Comparison of ENCODE assay signal across 1 cellular context in genomic region chr20:33276303-33277113, GRCh38.
TF ChIP-seq lines count a peak whose summit lies in the region.

No MANE protein-coding gene starts in this region.

TF ChIP-seq in HepG2, 621 proteins besides CTCF, POLR2A, EP300 and RAD21 (continued from another document and continues in another):
- TF ChIP-seq POGK (CRISPR knock-in tag; conservative IDR thresholded peaks at IDR 0.05) (no peak), RCOR2 (CRISPR knock-in tag; IDR thresholded peaks at IDR 0.05) (peak; percentile 97), AHR (CRISPR knock-in tag; IDR thresholded peaks at IDR 0.05) (no peak), ZNF580 (CRISPR knock-in tag; IDR thresholded peaks at IDR 0.05; ENCODE audit: borderline replicate concordance, low read depth) (peak; percentile 54; the same call in 1 of the 2 replicates), DBP (CRISPR knock-in tag; IDR thresholded peaks at IDR 0.05; ENCODE audit: not compliant biosample characterization) (no peak), ZNF660 (CRISPR knock-in tag; IDR thresholded peaks at IDR 0.05; ENCODE audit: borderline replicate concordance, low read depth) (no peak), CBX5 (CRISPR knock-in tag; IDR thresholded peaks at IDR 0.05; ENCODE audit: borderline replicate concordance) (peak; percentile 17; the same call in 1 of the 2 replicates), ZNF121 (CRISPR knock-in tag; IDR thresholded peaks at IDR 0.05) (peak; percentile 38; the same call in 1 of the 2 replicates), ZXDC (CRISPR knock-in tag; IDR thresholded peaks at IDR 0.05) (no peak), RFX1 (IDR thresholded peaks at IDR 0.05) (no peak), ZFX (CRISPR knock-in tag; IDR thresholded peaks at IDR 0.05; ENCODE audit: low read depth) (peak; percentile 66), ZNF772 (CRISPR knock-in tag; IDR thresholded peaks at IDR 0.05) (0 out of 2 replicates have a peak, but pooled peaks have one; percentile 51), CBX1 (IDR thresholded peaks at IDR 0.05; ENCODE audit: low read depth) (peak; percentile 76), ADNP (CRISPR knock-in tag; IDR thresholded peaks at IDR 0.05) (peak; percentile 69; the same call in 1 of the 2 replicates), PHF8 (CRISPR knock-in tag; IDR thresholded peaks at IDR 0.05) (no peak), ARID5B (CRISPR knock-in tag; IDR thresholded peaks at IDR 0.05) (peak; percentile 58; the same call in 1 of the 2 replicates), NR1H2 (CRISPR knock-in tag; IDR thresholded peaks at IDR 0.05; ENCODE audit: borderline replicate concordance, low read depth) (no peak), RARA (CRISPR knock-in tag; IDR thresholded peaks at IDR 0.05) (peak; percentile 73), ISX (CRISPR knock-in tag; conservative IDR thresholded peaks at IDR 0.05) (no peak), ZBTB7A (CRISPR knock-in tag; IDR thresholded peaks at IDR 0.05) (peak; percentile 25; the same call in 1 of the 2 replicates), ZNF274 (CRISPR knock-in tag; IDR thresholded peaks at IDR 0.05) (0 out of 2 replicates have a peak, but pooled peaks have one; percentile 28), ZNF724P (CRISPR knock-in tag; IDR thresholded peaks at IDR 0.05; ENCODE audit: borderline replicate concordance) (0 out of 2 replicates have a peak, but pooled peaks have one; percentile 12), ELK4 (CRISPR knock-in tag; IDR thresholded peaks at IDR 0.05; ENCODE audit: borderline replicate concordance) (no peak), ZNF576 (CRISPR knock-in tag; IDR thresholded peaks at IDR 0.05) (no peak), FOXO1 (CRISPR knock-in tag; IDR thresholded peaks at IDR 0.05) (peak; percentile 44; the same call in 1 of the 2 replicates), GABPB1 (CRISPR knock-in tag; IDR thresholded peaks at IDR 0.05) (peak; percentile 40; the same call in 1 of the 2 replicates), JUND (CRISPR knock-in tag; IDR thresholded peaks at IDR 0.05) (no peak)
- TF ChIP-seq, protein P1, sequence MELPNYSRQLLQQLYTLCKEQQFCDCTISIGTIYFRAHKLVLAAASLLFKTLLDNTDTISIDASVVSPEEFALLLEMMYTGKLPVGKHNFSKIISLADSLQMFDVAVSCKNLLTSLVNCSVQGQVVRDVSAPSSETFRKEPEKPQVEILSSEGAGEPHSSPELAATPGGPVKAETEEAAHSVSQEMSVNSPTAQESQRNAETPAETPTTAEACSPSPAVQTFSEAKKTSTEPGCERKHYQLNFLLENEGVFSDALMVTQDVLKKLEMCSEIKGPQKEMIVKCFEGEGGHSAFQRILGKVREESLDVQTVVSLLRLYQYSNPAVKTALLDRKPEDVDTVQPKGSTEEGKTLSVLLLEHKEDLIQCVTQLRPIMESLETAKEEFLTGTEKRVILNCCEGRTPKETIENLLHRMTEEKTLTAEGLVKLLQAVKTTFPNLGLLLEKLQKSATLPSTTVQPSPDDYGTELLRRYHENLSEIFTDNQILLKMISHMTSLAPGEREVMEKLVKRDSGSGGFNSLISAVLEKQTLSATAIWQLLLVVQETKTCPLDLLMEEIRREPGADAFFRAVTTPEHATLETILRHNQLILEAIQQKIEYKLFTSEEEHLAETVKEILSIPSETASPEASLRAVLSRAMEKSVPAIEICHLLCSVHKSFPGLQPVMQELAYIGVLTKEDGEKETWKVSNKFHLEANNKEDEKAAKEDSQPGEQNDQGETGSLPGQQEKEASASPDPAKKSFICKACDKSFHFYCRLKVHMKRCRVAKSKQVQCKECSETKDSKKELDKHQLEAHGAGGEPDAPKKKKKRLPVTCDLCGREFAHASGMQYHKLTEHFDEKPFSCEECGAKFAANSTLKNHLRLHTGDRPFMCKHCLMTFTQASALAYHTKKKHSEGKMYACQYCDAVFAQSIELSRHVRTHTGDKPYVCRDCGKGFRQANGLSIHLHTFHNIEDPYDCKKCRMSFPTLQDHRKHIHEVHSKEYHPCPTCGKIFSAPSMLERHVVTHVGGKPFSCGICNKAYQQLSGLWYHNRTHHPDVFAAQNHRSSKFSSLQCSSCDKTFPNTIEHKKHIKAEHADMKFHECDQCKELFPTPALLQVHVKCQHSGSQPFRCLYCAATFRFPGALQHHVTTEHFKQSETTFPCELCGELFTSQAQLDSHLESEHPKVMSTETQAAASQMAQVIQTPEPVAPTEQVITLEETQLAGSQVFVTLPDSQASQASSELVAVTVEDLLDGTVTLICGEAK (IDR thresholded peaks at IDR 0.05) = no peak
- TF ChIP-seq, protein P1 (CRISPR knock-in tag; IDR thresholded peaks at IDR 0.05) = peak; percentile 70
- TF ChIP-seq, protein P2, sequence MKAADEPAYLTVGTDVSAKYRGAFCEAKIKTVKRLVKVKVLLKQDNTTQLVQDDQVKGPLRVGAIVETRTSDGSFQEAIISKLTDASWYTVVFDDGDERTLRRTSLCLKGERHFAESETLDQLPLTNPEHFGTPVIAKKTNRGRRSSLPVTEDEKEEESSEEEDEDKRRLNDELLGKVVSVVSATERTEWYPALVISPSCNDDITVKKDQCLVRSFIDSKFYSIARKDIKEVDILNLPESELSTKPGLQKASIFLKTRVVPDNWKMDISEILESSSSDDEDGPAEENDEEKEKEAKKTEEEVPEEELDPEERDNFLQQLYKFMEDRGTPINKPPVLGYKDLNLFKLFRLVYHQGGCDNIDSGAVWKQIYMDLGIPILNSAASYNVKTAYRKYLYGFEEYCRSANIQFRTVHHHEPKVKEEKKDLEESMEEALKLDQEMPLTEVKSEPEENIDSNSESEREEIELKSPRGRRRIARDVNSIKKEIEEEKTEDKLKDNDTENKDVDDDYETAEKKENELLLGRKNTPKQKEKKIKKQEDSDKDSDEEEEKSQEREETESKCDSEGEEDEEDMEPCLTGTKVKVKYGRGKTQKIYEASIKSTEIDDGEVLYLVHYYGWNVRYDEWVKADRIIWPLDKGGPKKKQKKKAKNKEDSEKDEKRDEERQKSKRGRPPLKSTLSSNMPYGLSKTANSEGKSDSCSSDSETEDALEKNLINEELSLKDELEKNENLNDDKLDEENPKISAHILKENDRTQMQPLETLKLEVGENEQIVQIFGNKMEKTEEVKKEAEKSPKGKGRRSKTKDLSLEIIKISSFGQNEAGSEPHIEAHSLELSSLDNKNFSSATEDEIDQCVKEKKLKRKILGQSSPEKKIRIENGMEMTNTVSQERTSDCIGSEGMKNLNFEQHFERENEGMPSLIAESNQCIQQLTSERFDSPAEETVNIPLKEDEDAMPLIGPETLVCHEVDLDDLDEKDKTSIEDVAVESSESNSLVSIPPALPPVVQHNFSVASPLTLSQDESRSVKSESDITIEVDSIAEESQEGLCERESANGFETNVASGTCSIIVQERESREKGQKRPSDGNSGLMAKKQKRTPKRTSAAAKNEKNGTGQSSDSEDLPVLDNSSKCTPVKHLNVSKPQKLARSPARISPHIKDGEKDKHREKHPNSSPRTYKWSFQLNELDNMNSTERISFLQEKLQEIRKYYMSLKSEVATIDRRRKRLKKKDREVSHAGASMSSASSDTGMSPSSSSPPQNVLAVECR (CRISPR knock-in tag; IDR thresholded peaks at IDR 0.05; ENCODE audit: borderline replicate concordance) = peak; percentile 22; the same call in 1 of the 2 replicates
